Comparison of ENCODE assay signal across 1 cellular context in genomic region chr7:99478464-99479440, GRCh38.
TF ChIP-seq lines count a peak whose summit lies in the region.

No MANE protein-coding gene starts in this region.

TF ChIP-seq in A549, 52 proteins besides CTCF, POLR2A, EP300 and RAD21 (continued from another document):
- TF ChIP-seq PHF8 (IDR thresholded peaks at IDR 0.05; ENCODE audit: borderline replicate concordance, low read depth) (no peak), HMGXB4 (CRISPR knock-in tag; IDR thresholded peaks at IDR 0.05; ENCODE audit: borderline replicate concordance) (no peak), TP53 (CRISPR knock-in tag; IDR thresholded peaks at IDR 0.05) (no peak), HOXB13 (CRISPR knock-in tag; IDR thresholded peaks at IDR 0.05; ENCODE audit: low read depth) (no peak), NFE2L2 (conservative IDR thresholded peaks at IDR 0.05; ENCODE audit: low read length) (no peak), NPAS2 (CRISPR knock-in tag; IDR thresholded peaks at IDR 0.05; ENCODE audit: borderline replicate concordance) (no peak)
